In the genomic region with DNA sequence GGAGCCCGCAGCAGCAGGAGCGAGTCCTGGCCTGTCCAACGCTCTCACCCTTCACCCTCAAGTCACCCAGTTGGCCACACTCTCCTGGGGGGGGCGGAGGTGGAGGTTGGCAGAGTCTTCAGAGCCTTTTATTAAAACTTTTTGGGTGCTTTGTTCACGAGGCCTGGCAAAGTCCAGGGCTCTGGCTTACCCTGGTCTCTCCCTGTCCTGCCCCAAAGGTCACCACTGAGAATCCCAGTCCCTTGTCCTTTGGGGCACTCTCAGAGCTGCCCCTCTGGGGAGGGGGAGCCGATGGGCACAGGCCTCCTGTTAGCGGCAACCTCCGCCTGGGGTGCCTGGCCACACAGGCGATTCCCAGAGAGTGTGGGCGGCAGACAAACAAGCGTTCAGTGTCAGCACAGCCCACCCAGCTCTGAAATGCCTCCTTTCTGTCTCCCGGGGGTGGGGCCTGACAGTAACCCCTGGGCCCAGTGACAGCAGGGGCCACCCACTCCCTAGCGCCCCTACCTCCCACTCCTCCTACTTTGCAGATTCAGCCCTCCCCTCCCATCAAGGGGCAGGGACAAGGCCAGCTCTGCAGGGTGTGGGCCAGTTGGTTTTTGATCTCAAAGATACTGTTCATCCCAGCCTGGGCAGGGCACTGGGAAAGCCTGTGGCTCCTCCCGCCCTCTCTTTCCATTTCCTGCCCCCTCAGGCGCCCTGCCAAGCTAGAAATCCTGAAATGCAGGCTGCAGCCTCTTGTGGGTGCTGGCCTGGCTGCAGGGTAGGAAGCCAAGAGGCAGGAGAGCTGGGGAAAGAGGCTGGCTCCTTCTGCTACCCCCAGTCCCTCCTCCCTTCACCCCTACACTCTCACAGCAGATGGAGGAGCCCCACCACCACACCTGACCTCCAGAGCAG, we compare ENCODE assay signal across 2 cellular contexts.
TF ChIP-seq lines count a peak whose summit lies in the region.

No MANE protein-coding gene starts in this region.

TF ChIP-seq in A549, 52 proteins besides CTCF, POLR2A, EP300 and RAD21:
- TF ChIP-seq, protein P1, sequence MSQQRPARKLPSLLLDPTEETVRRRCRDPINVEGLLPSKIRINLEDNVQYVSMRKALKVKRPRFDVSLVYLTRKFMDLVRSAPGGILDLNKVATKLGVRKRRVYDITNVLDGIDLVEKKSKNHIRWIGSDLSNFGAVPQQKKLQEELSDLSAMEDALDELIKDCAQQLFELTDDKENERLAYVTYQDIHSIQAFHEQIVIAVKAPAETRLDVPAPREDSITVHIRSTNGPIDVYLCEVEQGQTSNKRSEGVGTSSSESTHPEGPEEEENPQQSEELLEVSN (IDR thresholded peaks at IDR 0.05; ENCODE audit: borderline replicate concordance, low read depth): no peak
- TF ChIP-seq MYC (IDR thresholded peaks at IDR 0.05; ENCODE audit: borderline replicate concordance, low read length): no peak
- no peak for TF ChIP-seq KDM5A (IDR thresholded peaks at IDR 0.05)
- no peak for TF ChIP-seq KDM1A (IDR thresholded peaks at IDR 0.05; ENCODE audit: low read depth)

TF ChIP-seq in HepG2, 621 proteins besides CTCF, POLR2A, EP300 and RAD21 (continues in another document):
- TF ChIP-seq, protein P2, sequence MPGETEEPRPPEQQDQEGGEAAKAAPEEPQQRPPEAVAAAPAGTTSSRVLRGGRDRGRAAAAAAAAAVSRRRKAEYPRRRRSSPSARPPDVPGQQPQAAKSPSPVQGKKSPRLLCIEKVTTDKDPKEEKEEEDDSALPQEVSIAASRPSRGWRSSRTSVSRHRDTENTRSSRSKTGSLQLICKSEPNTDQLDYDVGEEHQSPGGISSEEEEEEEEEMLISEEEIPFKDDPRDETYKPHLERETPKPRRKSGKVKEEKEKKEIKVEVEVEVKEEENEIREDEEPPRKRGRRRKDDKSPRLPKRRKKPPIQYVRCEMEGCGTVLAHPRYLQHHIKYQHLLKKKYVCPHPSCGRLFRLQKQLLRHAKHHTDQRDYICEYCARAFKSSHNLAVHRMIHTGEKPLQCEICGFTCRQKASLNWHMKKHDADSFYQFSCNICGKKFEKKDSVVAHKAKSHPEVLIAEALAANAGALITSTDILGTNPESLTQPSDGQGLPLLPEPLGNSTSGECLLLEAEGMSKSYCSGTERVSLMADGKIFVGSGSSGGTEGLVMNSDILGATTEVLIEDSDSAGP (CRISPR knock-in tag; IDR thresholded peaks at IDR 0.05; ENCODE audit: borderline replicate concordance): peak; percentile 89
- TF ChIP-seq MTF2 (CRISPR knock-in tag; IDR thresholded peaks at IDR 0.05; ENCODE audit: borderline replicate concordance) (peak; percentile 97; the same call in 1 of the 2 replicates), ZSCAN22 (CRISPR knock-in tag; IDR thresholded peaks at IDR 0.05) (no peak), ZNF816 (CRISPR knock-in tag; IDR thresholded peaks at IDR 0.05; ENCODE audit: borderline replicate concordance) (peak; percentile 83; the same call in 1 of the 2 replicates), SIN3B (IDR thresholded peaks at IDR 0.05; ENCODE audit: low read length) (no peak), ZNF451 (CRISPR knock-in tag; IDR thresholded peaks at IDR 0.05) (no peak; the same call in none of the 2 replicates), ZNF619 (CRISPR knock-in tag; IDR thresholded peaks at IDR 0.05) (peak; percentile 52; the same call in 1 of the 2 replicates), FOSL2 (CRISPR knock-in tag; IDR thresholded peaks at IDR 0.05) (peak; percentile 49; the same call in 1 of the 2 replicates), POLR2G (IDR thresholded peaks at IDR 0.05; ENCODE audit: low read depth, low read length) (peak; percentile 65), TGIF2 (CRISPR knock-in tag; IDR thresholded peaks at IDR 0.05) (peak; percentile 89), SKI (IDR thresholded peaks at IDR 0.05; ENCODE audit: partially characterized antibody) (no peak), PRMT3 (CRISPR knock-in tag; IDR thresholded peaks at IDR 0.05; ENCODE audit: borderline replicate concordance, low read depth) (no peak), ZNF263 (CRISPR knock-in tag; IDR thresholded peaks at IDR 0.05) (peak; percentile 80), PTBP1 (IDR thresholded peaks at IDR 0.05; ENCODE audit: low read depth, low read length, poor library complexity, severe bottlenecking) (peak; percentile 48), FOXP1 (IDR thresholded peaks at IDR 0.05) (no peak), FOXP1 (CRISPR knock-in tag; IDR thresholded peaks at IDR 0.05) (0 out of 2 replicates have a peak, but pooled peaks have one; percentile 27), SUZ12 (IDR thresholded peaks at IDR 0.05; ENCODE audit: low read depth, low read length) (no peak), ZNF747 (CRISPR knock-in tag; IDR thresholded peaks at IDR 0.05; ENCODE audit: borderline replicate concordance) (peak; percentile 91), RBFOX2 (IDR thresholded peaks at IDR 0.05; ENCODE audit: low read depth, low read length) (peak; percentile 52; the same call in 1 of the 2 replicates), MAFF (IDR thresholded peaks at IDR 0.05; ENCODE audit: low read depth, low read length) (peak; percentile 10; the same call in 1 of the 2 replicates), GABPB1 (CRISPR knock-in tag; IDR thresholded peaks at IDR 0.05) (peak; percentile 67), PHF21A (CRISPR knock-in tag; IDR thresholded peaks at IDR 0.05) (peak; percentile 95), NR2F6 (IDR thresholded peaks at IDR 0.05) (no peak; the same call in none of the 2 replicates), NR2F6 (CRISPR knock-in tag; IDR thresholded peaks at IDR 0.05) (peak; percentile 87), KDM5B (CRISPR knock-in tag; IDR thresholded peaks at IDR 0.05; ENCODE audit: borderline replicate concordance) (peak; percentile 85; the same call in 1 of the 2 replicates), MAZ (IDR thresholded peaks at IDR 0.05; ENCODE audit: borderline replicate concordance, low read depth, low read length) (peak; percentile 75; the same call in 1 of the 2 replicates), MAZ (CRISPR knock-in tag; IDR thresholded peaks at IDR 0.05; ENCODE audit: low read depth) (peak; percentile 96), SYNCRIP (IDR thresholded peaks at IDR 0.05; ENCODE audit: insufficient read depth, low read depth, low read length) (no peak), ZNF720 (CRISPR knock-in tag; IDR thresholded peaks at IDR 0.05) (no peak), ZNF883 (CRISPR knock-in tag; IDR thresholded peaks at IDR 0.05; ENCODE audit: not compliant biosample characterization) (no peak), FOXM1 (CRISPR knock-in tag; IDR thresholded peaks at IDR 0.05) (no peak), PCBP1 (IDR thresholded peaks at IDR 0.05; ENCODE audit: borderline replicate concordance, low read depth, low read length) (0 out of 2 replicates have a peak, but pooled peaks have one; percentile 82), HMG20A (CRISPR knock-in tag; IDR thresholded peaks at IDR 0.05; ENCODE audit: borderline replicate concordance) (0 out of 2 replicates have a peak, but pooled peaks have one; percentile 52), KDM1A (CRISPR knock-in tag; IDR thresholded peaks at IDR 0.05) (peak; percentile 64; the same call in 1 of the 2 replicates), ZNF83 (CRISPR knock-in tag; IDR thresholded peaks at IDR 0.05; ENCODE audit: borderline replicate concordance) (peak; percentile 21; the same call in 1 of the 2 replicates)
- TF ChIP-seq, protein P3, sequence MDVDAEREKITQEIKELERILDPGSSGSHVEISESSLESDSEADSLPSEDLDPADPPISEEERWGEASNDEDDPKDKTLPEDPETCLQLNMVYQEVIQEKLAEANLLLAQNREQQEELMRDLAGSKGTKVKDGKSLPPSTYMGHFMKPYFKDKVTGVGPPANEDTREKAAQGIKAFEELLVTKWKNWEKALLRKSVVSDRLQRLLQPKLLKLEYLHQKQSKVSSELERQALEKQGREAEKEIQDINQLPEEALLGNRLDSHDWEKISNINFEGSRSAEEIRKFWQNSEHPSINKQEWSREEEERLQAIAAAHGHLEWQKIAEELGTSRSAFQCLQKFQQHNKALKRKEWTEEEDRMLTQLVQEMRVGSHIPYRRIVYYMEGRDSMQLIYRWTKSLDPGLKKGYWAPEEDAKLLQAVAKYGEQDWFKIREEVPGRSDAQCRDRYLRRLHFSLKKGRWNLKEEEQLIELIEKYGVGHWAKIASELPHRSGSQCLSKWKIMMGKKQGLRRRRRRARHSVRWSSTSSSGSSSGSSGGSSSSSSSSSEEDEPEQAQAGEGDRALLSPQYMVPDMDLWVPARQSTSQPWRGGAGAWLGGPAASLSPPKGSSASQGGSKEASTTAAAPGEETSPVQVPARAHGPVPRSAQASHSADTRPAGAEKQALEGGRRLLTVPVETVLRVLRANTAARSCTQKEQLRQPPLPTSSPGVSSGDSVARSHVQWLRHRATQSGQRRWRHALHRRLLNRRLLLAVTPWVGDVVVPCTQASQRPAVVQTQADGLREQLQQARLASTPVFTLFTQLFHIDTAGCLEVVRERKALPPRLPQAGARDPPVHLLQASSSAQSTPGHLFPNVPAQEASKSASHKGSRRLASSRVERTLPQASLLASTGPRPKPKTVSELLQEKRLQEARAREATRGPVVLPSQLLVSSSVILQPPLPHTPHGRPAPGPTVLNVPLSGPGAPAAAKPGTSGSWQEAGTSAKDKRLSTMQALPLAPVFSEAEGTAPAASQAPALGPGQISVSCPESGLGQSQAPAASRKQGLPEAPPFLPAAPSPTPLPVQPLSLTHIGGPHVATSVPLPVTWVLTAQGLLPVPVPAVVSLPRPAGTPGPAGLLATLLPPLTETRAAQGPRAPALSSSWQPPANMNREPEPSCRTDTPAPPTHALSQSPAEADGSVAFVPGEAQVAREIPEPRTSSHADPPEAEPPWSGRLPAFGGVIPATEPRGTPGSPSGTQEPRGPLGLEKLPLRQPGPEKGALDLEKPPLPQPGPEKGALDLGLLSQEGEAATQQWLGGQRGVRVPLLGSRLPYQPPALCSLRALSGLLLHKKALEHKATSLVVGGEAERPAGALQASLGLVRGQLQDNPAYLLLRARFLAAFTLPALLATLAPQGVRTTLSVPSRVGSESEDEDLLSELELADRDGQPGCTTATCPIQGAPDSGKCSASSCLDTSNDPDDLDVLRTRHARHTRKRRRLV (CRISPR knock-in tag; IDR thresholded peaks at IDR 0.05): no peak
- TF ChIP-seq, protein P4, sequence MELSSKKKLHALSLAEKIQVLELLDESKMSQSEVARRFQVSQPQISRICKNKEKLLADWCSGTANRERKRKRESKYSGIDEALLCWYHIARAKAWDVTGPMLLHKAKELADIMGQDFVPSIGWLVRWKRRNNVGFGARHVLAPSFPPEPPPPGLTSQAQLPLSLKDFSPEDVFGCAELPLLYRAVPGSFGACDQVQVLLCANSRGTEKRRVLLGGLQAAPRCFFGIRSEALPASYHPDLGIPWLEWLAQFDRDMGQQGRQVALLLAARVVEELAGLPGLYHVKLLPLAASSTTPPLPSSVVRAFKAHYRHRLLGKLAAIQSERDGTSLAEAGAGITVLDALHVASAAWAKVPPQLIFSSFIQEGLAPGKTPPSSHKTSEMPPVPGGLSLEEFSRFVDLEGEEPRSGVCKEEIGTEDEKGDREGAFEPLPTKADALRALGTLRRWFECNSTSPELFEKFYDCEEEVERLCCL (CRISPR knock-in tag; IDR thresholded peaks at IDR 0.05; ENCODE audit: borderline replicate concordance): no peak
- TF ChIP-seq, protein P5, sequence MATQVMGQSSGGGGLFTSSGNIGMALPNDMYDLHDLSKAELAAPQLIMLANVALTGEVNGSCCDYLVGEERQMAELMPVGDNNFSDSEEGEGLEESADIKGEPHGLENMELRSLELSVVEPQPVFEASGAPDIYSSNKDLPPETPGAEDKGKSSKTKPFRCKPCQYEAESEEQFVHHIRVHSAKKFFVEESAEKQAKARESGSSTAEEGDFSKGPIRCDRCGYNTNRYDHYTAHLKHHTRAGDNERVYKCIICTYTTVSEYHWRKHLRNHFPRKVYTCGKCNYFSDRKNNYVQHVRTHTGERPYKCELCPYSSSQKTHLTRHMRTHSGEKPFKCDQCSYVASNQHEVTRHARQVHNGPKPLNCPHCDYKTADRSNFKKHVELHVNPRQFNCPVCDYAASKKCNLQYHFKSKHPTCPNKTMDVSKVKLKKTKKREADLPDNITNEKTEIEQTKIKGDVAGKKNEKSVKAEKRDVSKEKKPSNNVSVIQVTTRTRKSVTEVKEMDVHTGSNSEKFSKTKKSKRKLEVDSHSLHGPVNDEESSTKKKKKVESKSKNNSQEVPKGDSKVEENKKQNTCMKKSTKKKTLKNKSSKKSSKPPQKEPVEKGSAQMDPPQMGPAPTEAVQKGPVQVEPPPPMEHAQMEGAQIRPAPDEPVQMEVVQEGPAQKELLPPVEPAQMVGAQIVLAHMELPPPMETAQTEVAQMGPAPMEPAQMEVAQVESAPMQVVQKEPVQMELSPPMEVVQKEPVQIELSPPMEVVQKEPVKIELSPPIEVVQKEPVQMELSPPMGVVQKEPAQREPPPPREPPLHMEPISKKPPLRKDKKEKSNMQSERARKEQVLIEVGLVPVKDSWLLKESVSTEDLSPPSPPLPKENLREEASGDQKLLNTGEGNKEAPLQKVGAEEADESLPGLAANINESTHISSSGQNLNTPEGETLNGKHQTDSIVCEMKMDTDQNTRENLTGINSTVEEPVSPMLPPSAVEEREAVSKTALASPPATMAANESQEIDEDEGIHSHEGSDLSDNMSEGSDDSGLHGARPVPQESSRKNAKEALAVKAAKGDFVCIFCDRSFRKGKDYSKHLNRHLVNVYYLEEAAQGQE (IDR thresholded peaks at IDR 0.05; ENCODE audit: borderline replicate concordance in 1 of 2, low read depth in 1 of 2, low read length in 2 of 2): 0 out of 4 replicates have a peak, but pooled peaks of 1 of the 2 experiments have one; percentile 30
- TF ChIP-seq, protein P6, sequence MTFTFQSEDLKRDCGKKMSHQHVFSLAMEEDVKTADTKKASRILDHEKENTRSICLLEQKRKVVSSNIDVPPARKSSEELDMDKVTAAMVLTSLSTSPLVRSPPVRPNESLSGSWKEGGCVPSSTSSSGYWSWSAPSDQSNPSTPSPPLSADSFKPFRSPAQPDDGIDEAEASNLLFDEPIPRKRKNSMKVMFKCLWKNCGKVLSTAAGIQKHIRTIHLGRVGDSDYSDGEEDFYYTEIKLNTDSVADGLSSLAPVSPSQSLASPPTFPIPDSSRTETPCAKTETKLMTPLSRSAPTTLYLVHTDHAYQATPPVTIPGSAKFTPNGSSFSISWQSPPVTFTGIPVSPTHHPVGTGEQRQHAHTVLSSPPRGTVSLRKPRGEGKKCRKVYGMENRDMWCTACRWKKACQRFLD (CRISPR knock-in tag; IDR thresholded peaks at IDR 0.05; ENCODE audit: borderline replicate concordance): no peak
